In the genomic region with DNA sequence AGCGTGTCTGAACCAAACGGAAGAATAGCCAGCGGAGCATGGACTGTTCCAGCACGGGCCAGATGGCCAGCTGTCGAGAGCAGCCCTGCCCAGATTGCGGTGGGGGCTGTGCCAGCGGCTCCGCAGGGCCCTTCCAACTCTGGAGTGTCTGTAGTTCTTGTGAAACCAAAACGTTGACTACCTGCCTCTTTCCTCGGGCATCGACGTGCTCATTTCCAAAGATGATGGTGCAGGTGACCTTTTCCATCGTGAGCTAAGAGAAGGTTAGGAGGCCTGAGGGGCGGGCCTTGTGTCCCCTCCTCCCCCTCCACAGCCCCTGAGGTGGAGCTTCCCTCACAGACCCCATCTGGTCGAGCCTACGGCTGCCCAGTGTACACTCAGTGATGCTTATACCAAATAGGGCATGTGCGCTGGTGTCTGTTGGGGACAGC, we compare ENCODE assay signal across 11 cellular contexts. TPM values are rescaled to one million over a fixed set of nuclear protein-coding genes. Genes with fewer than 3 reads are reported as not detected.
A peak's percentile ranks its signal among the peaks of the same experiment; 100 is the strongest.
DNase-seq lines count a peak whose midpoint lies in the region; ATAC-seq and TF ChIP-seq lines count a peak whose summit lies in the region.
"Had no signal": no experiment of that assay in that cellular context is flagged by ENCODE, and none has a peak within 500 bp of the region (broad histone marks: within the 10 kb centered on the region; RNA-seq: fewer than 3 reads in every experiment).

No MANE protein-coding gene starts in this region.

- H3K9me2 ChIP-seq in Karpas-422 (replicated peaks; ENCODE audit: insufficient read depth, low read length), result no peaks in the 10 kb centered on the region

- no peaks in the 10 kb centered on the region for H3K79me2 ChIP-seq in osteoblast (ENCODE audit: insufficient read depth, low read length)
- H3K79me2 ChIP-seq in Karpas-422 (ENCODE audit: low read length), result no peaks in the 10 kb centered on the region

- H3K4me1 ChIP-seq in osteoblast (ENCODE audit: insufficient read depth, low read length) (peaks cover 25% of the 10 kb centered on the region), Karpas-422 (ENCODE audit: low read length) (peaks cover 22% of the 10 kb centered on the region)

- H2AFZ ChIP-seq in osteoblast (ENCODE audit: low read length), result no peak overlapping the region
- no peak overlapping the region for H2AFZ ChIP-seq in Karpas-422 (ENCODE audit: low read length)

- H3K4me3 ChIP-seq in fibroblast of mammary gland (ENCODE audit: control insufficient read depth, low read depth, low read length) (no peak overlapping the region), osteoblast (ENCODE audit: insufficient read depth, low read length) (no peak overlapping the region), Karpas-422 (ENCODE audit: low read length) (no peak overlapping the region)

- no peak overlapping the region for H3K9ac ChIP-seq in Karpas-422 (ENCODE audit: low read length)

- no peak for TF ChIP-seq CTCF in C4-2B (conservative IDR thresholded peaks at IDR 0.05)
- TF ChIP-seq CTCF in fibroblast of mammary gland (conservative IDR thresholded peaks at IDR 0.05; ENCODE audit: control insufficient read depth, insufficient read depth, low read depth, low read length), result no peak
- no peak for TF ChIP-seq CTCF in osteoblast (IDR thresholded peaks at IDR 0.05; ENCODE audit: extremely low read depth, low read depth, low read length)
- TF ChIP-seq CTCF in GM10266 (IDR thresholded peaks at IDR 0.05; ENCODE audit: control insufficient read depth, insufficient read depth, low read depth, missing control alignments), result no peak

- DNase-seq in NCI-H2227 (lab: John Stamatoyannopoulos, UW; ENCODE audit: unreplicated experiment), result peak; percentile 59
- peak; percentile 33 for DNase-seq in fibroblast of mammary gland (ENCODE audit: low read depth)
- DNase-seq in osteoblast (ENCODE audit: insufficient read length, low spot score, missing footprints), result peak; percentile 27
- DNase-seq in GM10266 (ENCODE audit: extremely low spot score), result no peak
- no peak for DNase-seq in NCI-H128 (lab: John Stamatoyannopoulos, UW; ENCODE audit: unreplicated experiment)
- no peak for DNase-seq in Karpas-422
- DNase-seq: activated T-cell treated with anti-CD3 and anti-CD28 coated beads, Interleukin-2, amount 50 U/mL, for 4 hours; naive thymus-derived CD8-positive, alpha-beta T cell had no signal

- H3K36me3 ChIP-seq in osteoblast (ENCODE audit: insufficient read depth, low read length) (peaks cover 15% of the 10 kb centered on the region), Karpas-422 (ENCODE audit: insufficient read depth, low read length) (peaks cover 17% of the 10 kb centered on the region; the same call in 1 of the 2 replicates)

- peak overlapping the region; percentile 93 for H3K27ac ChIP-seq in C4-2B
- no peak overlapping the region for H3K27ac ChIP-seq in osteoblast (ENCODE audit: low read depth, low read length)
- no peak overlapping the region for H3K27ac ChIP-seq in Karpas-422 (ENCODE audit: low read length)

- H3K4me2 ChIP-seq in osteoblast (ENCODE audit: insufficient read depth, low read length), result no peak overlapping the region
- no peak overlapping the region for H3K4me2 ChIP-seq in Karpas-422 (ENCODE audit: low read depth, low read length, poor library complexity, severe bottlenecking)

- H3K9me3 ChIP-seq in osteoblast (ENCODE audit: low read depth, low read length) (no peaks in the 10 kb centered on the region), Karpas-422 (ENCODE audit: low read length) (no peaks in the 10 kb centered on the region)

- H3K27me3 ChIP-seq in osteoblast (ENCODE audit: insufficient read depth, low read length), result peaks cover 6% of the 10 kb centered on the region
- no peaks in the 10 kb centered on the region for H3K27me3 ChIP-seq in Karpas-422 (ENCODE audit: low read length)

- H4K20me1 ChIP-seq in osteoblast (ENCODE audit: insufficient read depth, low read length) (peaks cover 29% of the 10 kb centered on the region), Karpas-422 (ENCODE audit: insufficient read depth, low read depth, low read length) (no peaks in the 10 kb centered on the region)

- ATAC-seq in GM19455 (IDR thresholded peaks at IDR 0.05; ENCODE audit: unreplicated experiment), result no peak
- ATAC-seq: naive thymus-derived CD8-positive, alpha-beta T cell had no signal

RNA-seq across cellular contexts. Expression of gene C20orf144, which starts 12.9 kb away (rescaled TPM):
- total RNA-seq in osteoblast, result under 0.01 TPM in 2 replicates
- total RNA-seq in Karpas-422 (2014; rRNA removed; shearing (Covaris generic); ENCODE audit: low replicate concordance), result 0.45 and 0.69 TPM in 2 replicates
- total RNA-seq: temporal lobe had no signal

RNA-seq across cellular contexts. Expression of gene ACTL10, which starts 17.5 kb away (rescaled TPM):
- total RNA-seq in osteoblast, result 1.8 and 2.2 TPM in 2 replicates
- 2.5 and 9.2 TPM in 2 replicates for total RNA-seq in Karpas-422 (2014; rRNA removed; shearing (Covaris generic); ENCODE audit: low replicate concordance)

RNA-seq across cellular contexts. Expression of gene NECAB3, which starts 25.0 kb away (rescaled TPM):
- 14.7 and 27.1 TPM in 2 replicates for total RNA-seq in osteoblast
- total RNA-seq in Karpas-422 (2014; rRNA removed; shearing (Covaris generic); ENCODE audit: low replicate concordance), result 38.2 and 89.2 TPM in 2 replicates

RNA-seq across cellular contexts. Expression of gene E2F1, which starts 37.0 kb away (rescaled TPM):
- 1.4 and 2.4 TPM in 2 replicates for total RNA-seq in osteoblast
- 19.2 and 37.2 TPM in 2 replicates for total RNA-seq in Karpas-422 (2014; rRNA removed; shearing (Covaris generic); ENCODE audit: low replicate concordance)

Comparison
In these comparisons a context has a peak if more than half of its experiments do, and no peak if none do; other contexts are left out.
1. DNase-seq: peak in NCI-H2227 (single experiment), fibroblast of mammary gland (single experiment) and osteoblast (single experiment); none in GM10266 (single experiment), NCI-H128 (single experiment) and Karpas-422 (single experiment).